In genomic region chr4:80074059-80074458, GRCh38 we compare ENCODE assay signal across 12 cellular contexts. TPM values are rescaled to one million over a fixed set of nuclear protein-coding genes. Genes with fewer than 3 reads are reported as not detected.
A peak's percentile ranks its signal among the peaks of the same experiment; 100 is the strongest.
DNase-seq lines count a peak whose midpoint lies in the region; ATAC-seq and TF ChIP-seq lines count a peak whose summit lies in the region.
"Had no signal": no experiment of that assay in that cellular context is flagged by ENCODE, and none has a peak within 500 bp of the region (broad histone marks: within the 10 kb centered on the region; RNA-seq: fewer than 3 reads in every experiment).

No MANE protein-coding gene starts in this region.

- H3K9me3 ChIP-seq in T-helper 17 cell (ENCODE audit: control insufficient read depth, low read length, poor library complexity, severe bottlenecking) (no peaks in the 10 kb centered on the region), lower lobe of right lung (no peaks in the 10 kb centered on the region), suprapubic skin (no peaks in the 10 kb centered on the region)
- H3K9me3 ChIP-seq: A549, psoas muscle had no signal

- H3K4me3 Mint-ChIP-seq in activated CD4-positive, alpha-beta T cell treated with anti-CD3 and anti-CD28 coated beads, Interleukin-2, amount 10 ng/mL, durations not matched to agents 7 days and 5 days, result peak overlapping the region; percentile 96
- H3K4me3 Mint-ChIP-seq in T-helper 17 cell, result peak overlapping the region; percentile 97

- H3K9me3 Mint-ChIP-seq in activated CD4-positive, alpha-beta T cell treated with anti-CD3 and anti-CD28 coated beads, Interleukin-2, amount 10 ng/mL, durations not matched to agents 7 days and 5 days, result peaks cover 7% of the 10 kb centered on the region

- peaks cover 2% of the 10 kb centered on the region for H3K27me3 Mint-ChIP-seq in activated CD4-positive, alpha-beta T cell treated with anti-CD3 and anti-CD28 coated beads, Interleukin-2, amount 10 ng/mL, durations not matched to agents 7 days and 5 days
- no peaks in the 10 kb centered on the region for H3K27me3 Mint-ChIP-seq in T-helper 17 cell

- peak overlapping the region; percentile 93 for H3K27ac ChIP-seq in lower lobe of right lung
- H3K27ac ChIP-seq in suprapubic skin, result peak overlapping the region; percentile 88

- peaks cover 31% of the 10 kb centered on the region for H3K36me3 Mint-ChIP-seq in activated CD4-positive, alpha-beta T cell treated with anti-CD3 and anti-CD28 coated beads, Interleukin-2, amount 10 ng/mL, durations not matched to agents 7 days and 5 days (ENCODE audit: low read depth)
- H3K36me3 Mint-ChIP-seq in T-helper 17 cell (ENCODE audit: low read depth), result peaks cover 9% of the 10 kb centered on the region

- intact Hi-C loops in lower lobe of right lung (cut with DNase I), result no loop called here

- no peak for DNase-seq in activated CD4-positive, alpha-beta T cell treated with anti-CD3 and anti-CD28 coated beads, Interleukin-2, amount 10 ng/mL, durations not matched to agents 7 days and 5 days
- DNase-seq in activated CD4-positive, alpha-beta T cell treated with anti-CD3 and anti-CD28 coated beads, Interleukin-2, amount 50 U/mL, for 1 hour, result no peak
- DNase-seq in T-helper 17 cell (no peak), lower lobe of right lung (no peak), suprapubic skin (ENCODE audit: low spot score in 2 of 2) (no peak), NCI-H2196 (lab: John Stamatoyannopoulos, UW; ENCODE audit: unreplicated experiment) (no peak)
- DNase-seq in NK-92 treated with Interleukin-12 subunit alpha and Interleukin-12 subunit beta, amount 100 ng/mL, for 24 hours (lab: John Stamatoyannopoulos, UW), result no peak
- DNase-seq: anterior cingulate cortex, NCI-H1436 treated with DMSO at 0.1 percent for 48 hours, psoas muscle had no signal

- H3K4me1 Mint-ChIP-seq in activated CD4-positive, alpha-beta T cell treated with anti-CD3 and anti-CD28 coated beads, Interleukin-2, amount 10 ng/mL, durations not matched to agents 7 days and 5 days, result peaks cover 81% of the 10 kb centered on the region
- peaks cover 46% of the 10 kb centered on the region for H3K4me1 Mint-ChIP-seq in T-helper 17 cell

- ATAC-seq in T-helper 17 cell, result no peak
- no peak for ATAC-seq in lower lobe of right lung
- no peak for ATAC-seq in HG02870 (IDR thresholded peaks at IDR 0.05; ENCODE audit: unreplicated experiment)
- ATAC-seq: A549 had no signal

- TF ChIP-seq POLR2A in suprapubic skin (IDR thresholded peaks at IDR 0.05), result no peak

- no peak for TF ChIP-seq EP300 in suprapubic skin (IDR thresholded peaks at IDR 0.05)

- H3K4me1 ChIP-seq in lower lobe of right lung (peaks cover 37% of the 10 kb centered on the region), suprapubic skin (peaks cover 23% of the 10 kb centered on the region)

- TF ChIP-seq CTCF in lower lobe of right lung (IDR thresholded peaks at IDR 0.05), result no peak
- no peak for TF ChIP-seq CTCF in suprapubic skin (IDR thresholded peaks at IDR 0.05)

- H3K27ac Mint-ChIP-seq in activated CD4-positive, alpha-beta T cell treated with anti-CD3 and anti-CD28 coated beads, Interleukin-2, amount 10 ng/mL, durations not matched to agents 7 days and 5 days, result peak overlapping the region; percentile 94
- H3K27ac Mint-ChIP-seq in T-helper 17 cell, result peak overlapping the region; percentile 99

- H3K27me3 ChIP-seq in lower lobe of right lung (ENCODE audit: low read depth) (no peaks in the 10 kb centered on the region), suprapubic skin (no peaks in the 10 kb centered on the region)

- H3K36me3 ChIP-seq in lower lobe of right lung, result peaks cover 2% of the 10 kb centered on the region
- no peaks in the 10 kb centered on the region for H3K36me3 ChIP-seq in suprapubic skin

- CTCF ChIA-PET in activated CD4-positive, alpha-beta T cell treated with anti-CD3 and anti-CD28 coated beads, Interleukin-2, amount 10 ng/mL, durations not matched to agents 7 days and 5 days (lab: Charles Lee), result interaction anchor here (0.7 to 3.2 kb wide), 9 partner anchors 16 to 137 kb away, joined by 3 to 13 read pairs (median 4); no protein-coding TSS in a partner anchor

- POLR2A ChIA-PET in activated CD4-positive, alpha-beta T cell treated with anti-CD3 and anti-CD28 coated beads, Interleukin-2, amount 10 ng/mL, durations not matched to agents 7 days and 5 days (lab: Charles Lee), result no interaction called here

- H3K4me3 ChIP-seq in lower lobe of right lung, result no peak overlapping the region
- no peak overlapping the region for H3K4me3 ChIP-seq in suprapubic skin

RNA-seq across cellular contexts. Expression of gene ANTXR2, which starts 1.0 kb away (rescaled TPM):
- total RNA-seq in activated CD4-positive, alpha-beta T cell treated with anti-CD3 and anti-CD28 coated beads, Interleukin-2, amount 10 ng/mL, durations not matched to agents 7 days and 5 days, result 10 to 100 TPM; 27.3 to 30.0 TPM
- total RNA-seq in T-helper 17 cell (10 to 100 TPM; 58.0 to 58.9 TPM), lower lobe of right lung (62.8 TPM), suprapubic skin (10 to 100 TPM in 3 of 4 donors, 1 to 10 TPM in 1; 9.8 to 22.2 (median 12.8) TPM)
